Comparison of ENCODE assay signal across 31 cellular contexts in genomic region chr19:7748171-7748570, GRCh38. TPM values are rescaled to one million over a fixed set of nuclear protein-coding genes. Genes with fewer than 3 reads are reported as not detected.
"Had no signal": no experiment of that assay in that cellular context is flagged by ENCODE, and none has a peak within 500 bp of the region (broad histone marks: within the 10 kb centered on the region; RNA-seq: fewer than 3 reads in every experiment).

No MANE protein-coding gene starts in this region.

- H3K27me3 ChIP-seq: foreskin keratinocyte, ovary, thyroid gland, vagina had no signal

- H3K4me3 Mint-ChIP-seq: endodermal cell; memory B cell; natural killer cell; stimulated activated effector memory CD8-positive, alpha-beta T cell treated with anti-CD3 and anti-CD28 coated beads, Interleukin-12 subunit alpha, Interleukin-12 subunit beta, amount 100 ng/mL, for 72 hours had no signal

- H3K36me3 Mint-ChIP-seq: natural killer cell had no signal

- H3K27ac ChIP-seq: epithelial cell of prostate, esophagus muscularis mucosa, foreskin keratinocyte, lower lobe of right lung, ovary, psoas muscle, sigmoid colon, stomach, thyroid gland, vagina had no signal

- H3K36me3 ChIP-seq: esophagus muscularis mucosa, lower lobe of right lung, ovary, sigmoid colon, stomach, thyroid gland, vagina had no signal

- DNase-seq: effector CD8-positive, alpha-beta T cell; left ventricle myocardium superior; lower lobe of right lung; natural killer cell; occipital lobe; ovary; posterior cingulate gyrus; psoas muscle; right cardiac atrium; stimulated activated CD4-positive, alpha-beta T cell treated with anti-CD3 and anti-CD28 coated beads, Interleukin-2, amount 100 ng/mL, for 24 hours; stimulated activated CD4-positive, alpha-beta T cell treated with anti-CD3 and anti-CD28 coated beads, Interleukin-4, amount 100 ng/mL, for 24 hours; stimulated activated naive CD4-positive, alpha-beta T cell treated with Interleukin-2 at 50 U/mL for 16 hours; stomach; thyroid gland had no signal

- H3K4me1 Mint-ChIP-seq: endodermal cell had no signal

- ATAC-seq: psoas muscle; stimulated activated effector memory CD8-positive, alpha-beta T cell treated with anti-CD3 and anti-CD28 coated beads, Interleukin-12 subunit alpha, Interleukin-12 subunit beta, amount 100 ng/mL, for 72 hours had no signal

- H3K27ac Mint-ChIP-seq: endodermal cell, natural killer cell had no signal

- H3K4me3 ChIP-seq: esophagus muscularis mucosa, lower lobe of right lung, ovary, psoas muscle, sigmoid colon, stomach, thyroid gland, vagina had no signal

- H3K4me1 ChIP-seq: esophagus muscularis mucosa, foreskin keratinocyte, lower lobe of right lung, psoas muscle, sigmoid colon, stomach, thyroid gland, vagina had no signal

- H3K9me3 ChIP-seq: esophagus muscularis mucosa, lower lobe of right lung, ovary, psoas muscle, sigmoid colon, stomach, thyroid gland, vagina had no signal

RNA-seq across cellular contexts. Expression of gene CD209, which starts 0.8 kb away (rescaled TPM):
- total RNA-seq: endodermal cell, fibroblast of lung, foreskin keratinocyte had no signal
- polyA plus RNA-seq: fibroblast of lung, foreskin keratinocyte, keratinocyte, neural cell had no signal

RNA-seq across cellular contexts. Expression of gene CLEC4M, which starts 14.9 kb away (rescaled TPM):
- total RNA-seq: endodermal cell, esophagus muscularis mucosa, fibroblast of lung, foreskin keratinocyte, left ventricle myocardium superior, mononuclear cell, natural killer cell, occipital lobe, psoas muscle, renal cortical epithelial cell, right cardiac atrium, skeletal muscle tissue, subcutaneous adipose tissue, temporal lobe, ureter, vagina had no signal
- polyA plus RNA-seq: fibroblast of lung, foreskin keratinocyte, keratinocyte, neural cell, psoas muscle, right cardiac atrium, stomach had no signal

RNA-seq across cellular contexts. Expression of gene CLEC4G, which starts 16.3 kb away (rescaled TPM):
- total RNA-seq: endodermal cell, fibroblast of lung, foreskin keratinocyte, natural killer cell, renal cortical epithelial cell had no signal
- polyA plus RNA-seq: fibroblast of lung, foreskin keratinocyte, keratinocyte, neural cell had no signal

RNA-seq across cellular contexts. Expression of gene FCER2, which starts 46.2 kb away (rescaled TPM):
- total RNA-seq: endodermal cell, fibroblast of lung, foreskin keratinocyte, occipital lobe, renal cortical epithelial cell, right cardiac atrium, thyroid gland, ureter, vagina had no signal
- polyA plus RNA-seq: fibroblast of lung, foreskin keratinocyte, keratinocyte, neural cell had no signal
